In the genomic region with DNA sequence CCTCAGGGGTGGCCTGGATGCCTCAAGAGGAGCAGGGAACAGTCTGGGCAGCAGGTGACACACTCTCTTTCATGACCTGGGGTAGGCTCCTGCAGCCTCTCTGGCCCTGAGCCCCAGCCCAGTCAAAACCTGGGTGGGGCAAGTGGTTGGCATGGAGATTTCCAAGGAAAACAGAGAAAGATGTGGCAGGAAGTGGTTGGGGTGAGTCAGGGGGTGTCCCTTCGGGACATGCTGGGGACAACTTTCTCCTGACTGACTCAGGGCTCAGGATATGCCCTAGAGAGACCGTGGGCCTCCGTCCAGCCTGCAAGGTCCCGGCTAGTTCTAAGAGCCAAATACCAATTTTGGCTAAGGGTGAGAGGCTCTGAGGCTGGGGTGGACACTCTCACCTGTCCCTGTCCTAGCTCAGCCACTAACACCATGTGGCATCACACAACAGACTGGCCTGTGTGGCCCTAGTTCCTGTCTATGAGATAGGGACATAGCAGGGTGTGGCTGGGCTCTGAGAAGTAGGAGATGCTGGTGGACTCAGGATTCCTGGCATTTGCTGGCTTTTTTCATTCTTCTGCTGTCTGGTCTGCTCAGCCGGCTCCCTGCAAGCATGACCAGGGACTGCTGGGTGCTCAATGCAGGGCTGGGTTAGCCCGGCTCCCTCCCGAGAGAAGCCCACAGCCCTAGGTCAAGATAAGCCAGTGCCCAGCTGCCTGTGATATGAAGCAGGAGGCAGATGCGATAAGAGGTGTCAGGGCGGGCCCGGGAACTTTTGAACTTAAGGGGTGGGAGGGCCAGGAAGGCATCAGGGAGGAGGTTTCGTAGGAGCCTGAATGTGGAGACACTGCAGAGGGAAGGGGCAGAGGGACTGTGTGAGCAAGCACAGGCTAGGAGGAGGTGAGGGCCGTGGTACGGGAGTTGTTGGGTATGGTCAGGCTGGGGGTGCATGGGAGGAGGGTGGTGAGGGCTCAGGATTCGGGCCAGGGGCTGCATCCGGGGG, we compare ENCODE assay signal across 1 cellular context.
A peak's percentile ranks its signal among the peaks of the same experiment; 100 is the strongest.
TF ChIP-seq lines count a peak whose summit lies in the region.

No MANE protein-coding gene starts in this region.

TF ChIP-seq in K562, 482 proteins besides CTCF, POLR2A, EP300 and RAD21 (continued from another document):
- TF ChIP-seq TBL1XR1 (IDR thresholded peaks at IDR 0.05; ENCODE audit: low read length in 2 of 2) = peak in 1 of 2 experiments; percentile 91; a peak in 2 of 4 replicates
- TF ChIP-seq, protein P1, sequence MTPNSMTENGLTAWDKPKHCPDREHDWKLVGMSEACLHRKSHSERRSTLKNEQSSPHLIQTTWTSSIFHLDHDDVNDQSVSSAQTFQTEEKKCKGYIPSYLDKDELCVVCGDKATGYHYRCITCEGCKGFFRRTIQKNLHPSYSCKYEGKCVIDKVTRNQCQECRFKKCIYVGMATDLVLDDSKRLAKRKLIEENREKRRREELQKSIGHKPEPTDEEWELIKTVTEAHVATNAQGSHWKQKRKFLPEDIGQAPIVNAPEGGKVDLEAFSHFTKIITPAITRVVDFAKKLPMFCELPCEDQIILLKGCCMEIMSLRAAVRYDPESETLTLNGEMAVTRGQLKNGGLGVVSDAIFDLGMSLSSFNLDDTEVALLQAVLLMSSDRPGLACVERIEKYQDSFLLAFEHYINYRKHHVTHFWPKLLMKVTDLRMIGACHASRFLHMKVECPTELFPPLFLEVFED (CRISPR knock-in tag; conservative IDR thresholded peaks at IDR 0.05) = no peak
- TF ChIP-seq ZEB2 (IDR thresholded peaks at IDR 0.05) = peak; percentile 79
- TF ChIP-seq, protein P2, sequence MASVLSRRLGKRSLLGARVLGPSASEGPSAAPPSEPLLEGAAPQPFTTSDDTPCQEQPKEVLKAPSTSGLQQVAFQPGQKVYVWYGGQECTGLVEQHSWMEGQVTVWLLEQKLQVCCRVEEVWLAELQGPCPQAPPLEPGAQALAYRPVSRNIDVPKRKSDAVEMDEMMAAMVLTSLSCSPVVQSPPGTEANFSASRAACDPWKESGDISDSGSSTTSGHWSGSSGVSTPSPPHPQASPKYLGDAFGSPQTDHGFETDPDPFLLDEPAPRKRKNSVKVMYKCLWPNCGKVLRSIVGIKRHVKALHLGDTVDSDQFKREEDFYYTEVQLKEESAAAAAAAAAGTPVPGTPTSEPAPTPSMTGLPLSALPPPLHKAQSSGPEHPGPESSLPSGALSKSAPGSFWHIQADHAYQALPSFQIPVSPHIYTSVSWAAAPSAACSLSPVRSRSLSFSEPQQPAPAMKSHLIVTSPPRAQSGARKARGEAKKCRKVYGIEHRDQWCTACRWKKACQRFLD (CRISPR knock-in tag; IDR thresholded peaks at IDR 0.05) = peak; percentile 94
- TF ChIP-seq RFX1 (IDR thresholded peaks at IDR 0.05) = no peak; the same call in 1 of the 2 replicates
- no peak for TF ChIP-seq ZC3H11A (IDR thresholded peaks at IDR 0.05; ENCODE audit: low read depth, low read length)
- no peak for TF ChIP-seq ZNF253 (CRISPR knock-in tag; conservative IDR thresholded peaks at IDR 0.05)
- 0 out of 2 replicates have a peak, but pooled peaks have one; percentile 64 for TF ChIP-seq CCAR2 (IDR thresholded peaks at IDR 0.05; ENCODE audit: low read depth, low read length)
- 0 out of 2 replicates have a peak, but pooled peaks have one; percentile 53 for TF ChIP-seq PHF21A (IDR thresholded peaks at IDR 0.05; ENCODE audit: borderline replicate concordance, low read depth)
- TF ChIP-seq JUN (IDR thresholded peaks at IDR 0.05; ENCODE audit: borderline replicate concordance, low read depth, low read length) = peak; percentile 51; the same call in 1 of the 2 replicates
- TF ChIP-seq JUN (CRISPR knock-in tag; IDR thresholded peaks at IDR 0.05; ENCODE audit: borderline replicate concordance) = no peak
- TF ChIP-seq PYGO2 (tag; IDR thresholded peaks at IDR 0.05) = peak; percentile 40; the same call in 1 of the 2 replicates
- TF ChIP-seq BACH1 (tag; IDR thresholded peaks at IDR 0.05) = no peak
- TF ChIP-seq GTF2F1 (IDR thresholded peaks at IDR 0.05; ENCODE audit: low read depth, low read length) = no peak
- no peak for TF ChIP-seq SMAD2 (IDR thresholded peaks at IDR 0.05; ENCODE audit: low read depth, low read length)
- no peak for TF ChIP-seq C11orf30 (IDR thresholded peaks at IDR 0.05; ENCODE audit: low read depth)
- TF ChIP-seq DPF2 (IDR thresholded peaks at IDR 0.05) = peak; percentile 99
- TF ChIP-seq, protein P3, sequence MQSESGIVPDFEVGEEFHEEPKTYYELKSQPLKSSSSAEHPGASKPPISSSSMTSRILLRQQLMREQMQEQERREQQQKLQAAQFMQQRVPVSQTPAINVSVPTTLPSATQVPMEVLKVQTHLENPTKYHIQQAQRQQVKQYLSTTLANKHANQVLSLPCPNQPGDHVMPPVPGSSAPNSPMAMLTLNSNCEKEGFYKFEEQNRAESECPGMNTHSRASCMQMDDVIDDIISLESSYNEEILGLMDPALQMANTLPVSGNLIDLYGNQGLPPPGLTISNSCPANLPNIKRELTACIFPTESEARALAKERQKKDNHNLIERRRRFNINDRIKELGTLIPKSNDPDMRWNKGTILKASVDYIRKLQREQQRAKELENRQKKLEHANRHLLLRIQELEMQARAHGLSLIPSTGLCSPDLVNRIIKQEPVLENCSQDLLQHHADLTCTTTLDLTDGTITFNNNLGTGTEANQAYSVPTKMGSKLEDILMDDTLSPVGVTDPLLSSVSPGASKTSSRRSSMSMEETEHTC (IDR thresholded peaks at IDR 0.05) = peak; percentile 33; the same call in 1 of the 2 replicates
- TF ChIP-seq, protein P4, sequence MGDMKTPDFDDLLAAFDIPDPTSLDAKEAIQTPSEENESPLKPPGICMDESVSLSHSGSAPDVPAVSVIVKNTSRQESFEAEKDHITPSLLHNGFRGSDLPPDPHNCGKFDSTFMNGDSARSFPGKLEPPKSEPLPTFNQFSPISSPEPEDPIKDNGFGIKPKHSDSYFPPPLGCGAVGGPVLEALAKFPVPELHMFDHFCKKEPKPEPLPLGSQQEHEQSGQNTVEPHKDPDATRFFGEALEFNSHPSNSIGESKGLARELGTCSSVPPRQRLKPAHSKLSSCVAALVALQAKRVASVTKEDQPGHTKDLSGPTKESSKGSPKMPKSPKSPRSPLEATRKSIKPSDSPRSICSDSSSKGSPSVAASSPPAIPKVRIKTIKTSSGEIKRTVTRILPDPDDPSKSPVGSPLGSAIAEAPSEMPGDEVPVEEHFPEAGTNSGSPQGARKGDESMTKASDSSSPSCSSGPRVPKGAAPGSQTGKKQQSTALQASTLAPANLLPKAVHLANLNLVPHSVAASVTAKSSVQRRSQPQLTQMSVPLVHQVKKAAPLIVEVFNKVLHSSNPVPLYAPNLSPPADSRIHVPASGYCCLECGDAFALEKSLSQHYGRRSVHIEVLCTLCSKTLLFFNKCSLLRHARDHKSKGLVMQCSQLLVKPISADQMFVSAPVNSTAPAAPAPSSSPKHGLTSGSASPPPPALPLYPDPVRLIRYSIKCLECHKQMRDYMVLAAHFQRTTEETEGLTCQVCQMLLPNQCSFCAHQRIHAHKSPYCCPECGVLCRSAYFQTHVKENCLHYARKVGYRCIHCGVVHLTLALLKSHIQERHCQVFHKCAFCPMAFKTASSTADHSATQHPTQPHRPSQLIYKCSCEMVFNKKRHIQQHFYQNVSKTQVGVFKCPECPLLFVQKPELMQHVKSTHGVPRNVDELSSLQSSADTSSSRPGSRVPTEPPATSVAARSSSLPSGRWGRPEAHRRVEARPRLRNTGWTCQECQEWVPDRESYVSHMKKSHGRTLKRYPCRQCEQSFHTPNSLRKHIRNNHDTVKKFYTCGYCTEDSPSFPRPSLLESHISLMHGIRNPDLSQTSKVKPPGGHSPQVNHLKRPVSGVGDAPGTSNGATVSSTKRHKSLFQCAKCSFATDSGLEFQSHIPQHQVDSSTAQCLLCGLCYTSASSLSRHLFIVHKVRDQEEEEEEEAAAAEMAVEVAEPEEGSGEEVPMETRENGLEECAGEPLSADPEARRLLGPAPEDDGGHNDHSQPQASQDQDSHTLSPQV (IDR thresholded peaks at IDR 0.05) = peak; percentile 88
- TF ChIP-seq E2F3 (CRISPR knock-in tag; IDR thresholded peaks at IDR 0.05) = no peak
- peak; percentile 25 to 95; a peak in 2 of 4 replicates for TF ChIP-seq MAZ (CRISPR knock-in tag; conservative IDR thresholded peaks at IDR 0.05 in 1 of 2, IDR thresholded peaks at IDR 0.05 in 1 of 2)
- no peak for TF ChIP-seq TAF1 (IDR thresholded peaks at IDR 0.05; ENCODE audit: control insufficient read depth, extremely low read depth, insufficient read depth, low read length, severe bottlenecking)
- peak; percentile 93 for TF ChIP-seq BCOR (IDR thresholded peaks at IDR 0.05)
- TF ChIP-seq, protein P5, sequence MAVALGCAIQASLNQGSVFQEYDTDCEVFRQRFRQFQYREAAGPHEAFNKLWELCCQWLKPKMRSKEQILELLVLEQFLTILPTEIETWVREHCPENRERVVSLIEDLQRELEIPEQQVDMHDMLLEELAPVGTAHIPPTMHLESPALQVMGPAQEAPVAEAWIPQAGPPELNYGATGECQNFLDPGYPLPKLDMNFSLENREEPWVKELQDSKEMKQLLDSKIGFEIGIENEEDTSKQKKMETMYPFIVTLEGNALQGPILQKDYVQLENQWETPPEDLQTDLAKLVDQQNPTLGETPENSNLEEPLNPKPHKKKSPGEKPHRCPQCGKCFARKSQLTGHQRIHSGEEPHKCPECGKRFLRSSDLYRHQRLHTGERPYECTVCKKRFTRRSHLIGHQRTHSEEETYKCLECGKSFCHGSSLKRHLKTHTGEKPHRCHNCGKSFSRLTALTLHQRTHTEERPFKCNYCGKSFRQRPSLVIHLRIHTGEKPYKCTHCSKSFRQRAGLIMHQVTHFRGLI (CRISPR knock-in tag; IDR thresholded peaks at IDR 0.05) = 0 out of 2 replicates have a peak, but pooled peaks have one; percentile 65
- no peak for TF ChIP-seq ZNF217 (CRISPR knock-in tag; IDR thresholded peaks at IDR 0.05)
- TF ChIP-seq FOXJ2 (tag; IDR thresholded peaks at IDR 0.05) = no peak
- no peak for TF ChIP-seq EWSR1 (IDR thresholded peaks at IDR 0.05; ENCODE audit: borderline replicate concordance, low read depth, partially characterized antibody)
- TF ChIP-seq SMAD4 (CRISPR knock-in tag; conservative IDR thresholded peaks at IDR 0.05) = peak; percentile 95
- TF ChIP-seq SRSF9 (IDR thresholded peaks at IDR 0.05; ENCODE audit: borderline replicate concordance, low read depth, low read length) = no peak
- TF ChIP-seq ZNF175 (CRISPR knock-in tag; IDR thresholded peaks at IDR 0.05; ENCODE audit: low read depth) = no peak
- peak; percentile 64; the same call in 1 of the 2 replicates for TF ChIP-seq ZNF436 (CRISPR knock-in tag; IDR thresholded peaks at IDR 0.05)
